ENCODE assay signal across 20 cellular contexts in the genomic region with DNA sequence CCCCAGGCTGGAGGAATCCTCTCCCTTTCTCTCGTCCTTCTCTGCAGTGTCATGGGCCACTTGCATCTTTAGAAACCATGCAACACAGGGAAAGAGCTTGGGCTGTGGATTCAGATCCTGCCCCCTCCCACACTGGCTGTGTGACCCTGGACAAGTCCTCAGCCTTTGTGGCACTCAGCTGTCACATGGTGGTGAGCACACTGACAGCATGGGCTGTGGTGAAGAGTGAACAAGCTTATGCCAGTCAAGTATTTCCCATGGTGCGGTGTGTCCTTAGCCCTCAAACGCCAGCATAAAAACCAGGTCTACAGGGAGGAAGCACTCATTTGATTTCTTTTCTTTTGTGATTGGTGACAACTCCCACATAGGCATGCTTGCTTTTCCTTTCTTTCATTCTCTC.
"Had no signal": no experiment of that assay in that cellular context is flagged by ENCODE, and none has a peak within 500 bp of the region (broad histone marks: within the 10 kb centered on the region; RNA-seq: fewer than 3 reads in every experiment).

No MANE protein-coding gene starts in this region.

- H3K27me3 ChIP-seq: colonic mucosa, dorsolateral prefrontal cortex, esophagus muscularis mucosa, hepatocyte, stomach, suprapubic skin, tibial nerve had no signal

- H3K9me3 ChIP-seq: colonic mucosa, esophagus muscularis mucosa, left ventricle myocardium inferior, stomach, suprapubic skin, tibial nerve had no signal

- H3K9ac ChIP-seq: parathyroid adenoma had no signal

- H3K36me3 ChIP-seq: colonic mucosa, left ventricle myocardium inferior, suprapubic skin had no signal

- H3K27me3 Mint-ChIP-seq: activated CD4-positive, alpha-beta memory T cell treated with anti-CD3 and anti-CD28 coated beads, Interleukin-2, amount 10 ng/mL, durations not matched to agents 7 days and 5 days; activated naive CD4-positive, alpha-beta T cell treated with anti-CD3 and anti-CD28 coated beads, Interleukin-2, amount 10 ng/mL, durations not matched to agents 7 days and 5 days; central memory CD8-positive, alpha-beta T cell; natural killer cell treated with Interleukin-12 subunit alpha and Interleukin-12 subunit beta and Interleukin-15 and Interleukin-18, amount 100 ng/mL, for 72 hours; T-helper 17 cell had no signal

- H2AFZ ChIP-seq: hepatocyte, parathyroid adenoma had no signal

- H3K9me3 Mint-ChIP-seq: activated CD4-positive, alpha-beta memory T cell treated with anti-CD3 and anti-CD28 coated beads, Interleukin-2, amount 10 ng/mL, durations not matched to agents 7 days and 5 days; central memory CD8-positive, alpha-beta T cell; mesothelial cell of epicardium; natural killer cell treated with Interleukin-12 subunit alpha and Interleukin-12 subunit beta and Interleukin-15 and Interleukin-18, amount 100 ng/mL, for 72 hours had no signal

- DNase-seq: activated CD4-positive, alpha-beta memory T cell treated with anti-CD3 and anti-CD28 coated beads, Interleukin-2, amount 10 ng/mL, durations not matched to agents 7 days and 5 days; activated T-cell treated with anti-CD3 and anti-CD28 coated beads, Interleukin-2, amount 50 U/mL, for 1 hour; colonic mucosa; dorsolateral prefrontal cortex; glutamatergic neuron; kidney glomerular epithelial cell; left ventricle myocardium inferior; right cardiac atrium; stimulated activated CD4-positive, alpha-beta T cell treated with anti-CD3 and anti-CD28 coated beads, Interleukin-4, amount 100 ng/mL, for 24 hours; stomach; T-helper 17 cell had no signal

- H3K4me1 Mint-ChIP-seq: activated CD4-positive, alpha-beta memory T cell treated with anti-CD3 and anti-CD28 coated beads, Interleukin-2, amount 10 ng/mL, durations not matched to agents 7 days and 5 days; central memory CD8-positive, alpha-beta T cell; mesothelial cell of epicardium had no signal

- H3K27ac Mint-ChIP-seq: activated CD4-positive, alpha-beta memory T cell treated with anti-CD3 and anti-CD28 coated beads, Interleukin-2, amount 10 ng/mL, durations not matched to agents 7 days and 5 days; activated naive CD4-positive, alpha-beta T cell treated with anti-CD3 and anti-CD28 coated beads, Interleukin-2, amount 10 ng/mL, durations not matched to agents 7 days and 5 days; mesothelial cell of epicardium; natural killer cell treated with Interleukin-12 subunit alpha and Interleukin-12 subunit beta and Interleukin-15 and Interleukin-18, amount 100 ng/mL, for 72 hours; T-helper 17 cell had no signal

- H3K4me2 ChIP-seq: hepatocyte had no signal

- H3K4me1 ChIP-seq: colonic mucosa, suprapubic skin, tibial nerve had no signal

- H3K36me3 Mint-ChIP-seq: mesothelial cell of epicardium; natural killer cell treated with Interleukin-12 subunit alpha and Interleukin-12 subunit beta and Interleukin-15 and Interleukin-18, amount 100 ng/mL, for 72 hours had no signal

- H3K27ac ChIP-seq: colonic mucosa, dorsolateral prefrontal cortex, esophagus muscularis mucosa, hepatocyte, left ventricle myocardium inferior, parathyroid adenoma, stomach, suprapubic skin, tibial nerve had no signal

- H3K4me3 Mint-ChIP-seq: activated CD4-positive, alpha-beta memory T cell treated with anti-CD3 and anti-CD28 coated beads, Interleukin-2, amount 10 ng/mL, durations not matched to agents 7 days and 5 days; activated naive CD4-positive, alpha-beta T cell treated with anti-CD3 and anti-CD28 coated beads, Interleukin-2, amount 10 ng/mL, durations not matched to agents 7 days and 5 days; central memory CD8-positive, alpha-beta T cell; mesothelial cell of epicardium; natural killer cell treated with Interleukin-12 subunit alpha and Interleukin-12 subunit beta and Interleukin-15 and Interleukin-18, amount 100 ng/mL, for 72 hours; T-helper 17 cell had no signal

- ATAC-seq: right cardiac atrium, T-helper 17 cell had no signal

- H3K4me3 ChIP-seq: colonic mucosa, dorsolateral prefrontal cortex, esophagus muscularis mucosa, hepatocyte, left ventricle myocardium inferior, stomach, suprapubic skin, tibial nerve had no signal
